ENCODE assay signal across 2 cellular contexts in the genomic region with DNA sequence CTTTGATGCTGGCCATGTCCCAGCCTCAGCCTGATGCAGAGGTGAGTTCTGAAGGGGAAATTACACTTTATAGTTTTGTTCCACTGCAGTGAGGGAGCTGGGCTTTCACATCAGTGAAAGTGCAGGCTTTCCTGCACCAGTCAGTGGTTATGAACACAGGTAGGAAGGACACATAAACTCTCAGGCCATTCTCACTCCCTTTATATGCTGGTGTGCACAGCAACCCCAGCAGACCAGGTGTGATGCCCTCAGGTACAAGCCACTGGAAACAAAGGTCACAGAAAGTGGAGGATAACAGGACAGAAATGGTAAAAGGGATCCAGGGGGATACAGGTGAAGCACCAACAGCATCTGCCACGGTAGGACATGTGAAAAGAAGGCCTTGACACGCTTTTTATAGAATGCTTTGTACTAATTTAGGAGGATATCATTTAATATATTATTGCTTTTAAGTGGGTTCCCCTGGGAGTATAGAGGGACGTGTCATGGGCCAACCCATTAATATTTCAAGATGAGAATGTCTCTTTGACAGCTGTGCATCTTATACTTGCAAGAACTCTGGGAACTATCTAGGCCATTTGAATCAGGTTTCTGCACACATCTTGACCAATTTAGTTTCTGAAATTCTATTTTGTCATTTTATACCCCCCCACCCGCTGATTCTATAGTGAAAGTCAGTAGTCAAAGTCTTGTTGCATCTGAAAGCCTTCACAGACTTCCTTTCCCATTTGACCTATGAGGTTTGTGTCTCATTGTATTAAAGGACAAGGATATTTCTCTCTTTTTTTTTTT.
TF ChIP-seq lines count a peak whose summit lies in the region.

No MANE protein-coding gene starts in this region.

TF ChIP-seq in GM12878, 131 proteins besides CTCF, POLR2A, EP300 and RAD21 (continues in another document):
- TF ChIP-seq RFX5 (IDR thresholded peaks at IDR 0.05; ENCODE audit: low read depth, low read length) = no peak
- no peak for TF ChIP-seq POLR2AphosphoS2 (IDR thresholded peaks at IDR 0.05; ENCODE audit: low read depth, low read length)
- TF ChIP-seq TCF12 (IDR thresholded peaks at IDR 0.05; ENCODE audit: low read depth, low read length) = peak; percentile 40; the same call in 1 of the 2 replicates
- 0 out of 3 replicates have a peak, but pooled peaks have one; percentile 29 for TF ChIP-seq POU2F2 (IDR thresholded peaks at IDR 0.05; ENCODE audit: borderline replicate concordance, low read depth, low read length)
- no peak for TF ChIP-seq SUZ12 (IDR thresholded peaks at IDR 0.05; ENCODE audit: unreplicated experiment)
- no peak for TF ChIP-seq YY1 (IDR thresholded peaks at IDR 0.05; ENCODE audit: low read depth, low read length)
- TF ChIP-seq, protein P1, sequence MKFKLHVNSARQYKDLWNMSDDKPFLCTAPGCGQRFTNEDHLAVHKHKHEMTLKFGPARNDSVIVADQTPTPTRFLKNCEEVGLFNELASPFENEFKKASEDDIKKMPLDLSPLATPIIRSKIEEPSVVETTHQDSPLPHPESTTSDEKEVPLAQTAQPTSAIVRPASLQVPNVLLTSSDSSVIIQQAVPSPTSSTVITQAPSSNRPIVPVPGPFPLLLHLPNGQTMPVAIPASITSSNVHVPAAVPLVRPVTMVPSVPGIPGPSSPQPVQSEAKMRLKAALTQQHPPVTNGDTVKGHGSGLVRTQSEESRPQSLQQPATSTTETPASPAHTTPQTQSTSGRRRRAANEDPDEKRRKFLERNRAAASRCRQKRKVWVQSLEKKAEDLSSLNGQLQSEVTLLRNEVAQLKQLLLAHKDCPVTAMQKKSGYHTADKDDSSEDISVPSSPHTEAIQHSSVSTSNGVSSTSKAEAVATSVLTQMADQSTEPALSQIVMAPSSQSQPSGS (IDR thresholded peaks at IDR 0.05; ENCODE audit: low read length) = peak; percentile 69
- TF ChIP-seq SREBF2 (IDR thresholded peaks at IDR 0.05; ENCODE audit: low read length) = no peak
- TF ChIP-seq MTA3 (IDR thresholded peaks at IDR 0.05; ENCODE audit: borderline replicate concordance, low read length) = peak; percentile 90; the same call in 1 of the 2 replicates
- no peak for TF ChIP-seq SP1 (IDR thresholded peaks at IDR 0.05; ENCODE audit: low read depth, low read length)
- TF ChIP-seq, protein P2, sequence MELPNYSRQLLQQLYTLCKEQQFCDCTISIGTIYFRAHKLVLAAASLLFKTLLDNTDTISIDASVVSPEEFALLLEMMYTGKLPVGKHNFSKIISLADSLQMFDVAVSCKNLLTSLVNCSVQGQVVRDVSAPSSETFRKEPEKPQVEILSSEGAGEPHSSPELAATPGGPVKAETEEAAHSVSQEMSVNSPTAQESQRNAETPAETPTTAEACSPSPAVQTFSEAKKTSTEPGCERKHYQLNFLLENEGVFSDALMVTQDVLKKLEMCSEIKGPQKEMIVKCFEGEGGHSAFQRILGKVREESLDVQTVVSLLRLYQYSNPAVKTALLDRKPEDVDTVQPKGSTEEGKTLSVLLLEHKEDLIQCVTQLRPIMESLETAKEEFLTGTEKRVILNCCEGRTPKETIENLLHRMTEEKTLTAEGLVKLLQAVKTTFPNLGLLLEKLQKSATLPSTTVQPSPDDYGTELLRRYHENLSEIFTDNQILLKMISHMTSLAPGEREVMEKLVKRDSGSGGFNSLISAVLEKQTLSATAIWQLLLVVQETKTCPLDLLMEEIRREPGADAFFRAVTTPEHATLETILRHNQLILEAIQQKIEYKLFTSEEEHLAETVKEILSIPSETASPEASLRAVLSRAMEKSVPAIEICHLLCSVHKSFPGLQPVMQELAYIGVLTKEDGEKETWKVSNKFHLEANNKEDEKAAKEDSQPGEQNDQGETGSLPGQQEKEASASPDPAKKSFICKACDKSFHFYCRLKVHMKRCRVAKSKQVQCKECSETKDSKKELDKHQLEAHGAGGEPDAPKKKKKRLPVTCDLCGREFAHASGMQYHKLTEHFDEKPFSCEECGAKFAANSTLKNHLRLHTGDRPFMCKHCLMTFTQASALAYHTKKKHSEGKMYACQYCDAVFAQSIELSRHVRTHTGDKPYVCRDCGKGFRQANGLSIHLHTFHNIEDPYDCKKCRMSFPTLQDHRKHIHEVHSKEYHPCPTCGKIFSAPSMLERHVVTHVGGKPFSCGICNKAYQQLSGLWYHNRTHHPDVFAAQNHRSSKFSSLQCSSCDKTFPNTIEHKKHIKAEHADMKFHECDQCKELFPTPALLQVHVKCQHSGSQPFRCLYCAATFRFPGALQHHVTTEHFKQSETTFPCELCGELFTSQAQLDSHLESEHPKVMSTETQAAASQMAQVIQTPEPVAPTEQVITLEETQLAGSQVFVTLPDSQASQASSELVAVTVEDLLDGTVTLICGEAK (IDR thresholded peaks at IDR 0.05; ENCODE audit: borderline replicate concordance) = no peak
- TF ChIP-seq, protein P3, sequence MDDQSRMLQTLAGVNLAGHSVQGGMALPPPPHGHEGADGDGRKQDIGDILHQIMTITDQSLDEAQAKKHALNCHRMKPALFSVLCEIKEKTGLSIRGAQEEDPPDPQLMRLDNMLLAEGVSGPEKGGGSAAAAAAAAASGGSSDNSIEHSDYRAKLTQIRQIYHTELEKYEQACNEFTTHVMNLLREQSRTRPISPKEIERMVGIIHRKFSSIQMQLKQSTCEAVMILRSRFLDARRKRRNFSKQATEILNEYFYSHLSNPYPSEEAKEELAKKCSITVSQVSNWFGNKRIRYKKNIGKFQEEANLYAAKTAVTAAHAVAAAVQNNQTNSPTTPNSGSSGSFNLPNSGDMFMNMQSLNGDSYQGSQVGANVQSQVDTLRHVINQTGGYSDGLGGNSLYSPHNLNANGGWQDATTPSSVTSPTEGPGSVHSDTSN (IDR thresholded peaks at IDR 0.05; ENCODE audit: insufficient replicate concordance, low read depth, low read length) = no peak
- TF ChIP-seq, protein P4, sequence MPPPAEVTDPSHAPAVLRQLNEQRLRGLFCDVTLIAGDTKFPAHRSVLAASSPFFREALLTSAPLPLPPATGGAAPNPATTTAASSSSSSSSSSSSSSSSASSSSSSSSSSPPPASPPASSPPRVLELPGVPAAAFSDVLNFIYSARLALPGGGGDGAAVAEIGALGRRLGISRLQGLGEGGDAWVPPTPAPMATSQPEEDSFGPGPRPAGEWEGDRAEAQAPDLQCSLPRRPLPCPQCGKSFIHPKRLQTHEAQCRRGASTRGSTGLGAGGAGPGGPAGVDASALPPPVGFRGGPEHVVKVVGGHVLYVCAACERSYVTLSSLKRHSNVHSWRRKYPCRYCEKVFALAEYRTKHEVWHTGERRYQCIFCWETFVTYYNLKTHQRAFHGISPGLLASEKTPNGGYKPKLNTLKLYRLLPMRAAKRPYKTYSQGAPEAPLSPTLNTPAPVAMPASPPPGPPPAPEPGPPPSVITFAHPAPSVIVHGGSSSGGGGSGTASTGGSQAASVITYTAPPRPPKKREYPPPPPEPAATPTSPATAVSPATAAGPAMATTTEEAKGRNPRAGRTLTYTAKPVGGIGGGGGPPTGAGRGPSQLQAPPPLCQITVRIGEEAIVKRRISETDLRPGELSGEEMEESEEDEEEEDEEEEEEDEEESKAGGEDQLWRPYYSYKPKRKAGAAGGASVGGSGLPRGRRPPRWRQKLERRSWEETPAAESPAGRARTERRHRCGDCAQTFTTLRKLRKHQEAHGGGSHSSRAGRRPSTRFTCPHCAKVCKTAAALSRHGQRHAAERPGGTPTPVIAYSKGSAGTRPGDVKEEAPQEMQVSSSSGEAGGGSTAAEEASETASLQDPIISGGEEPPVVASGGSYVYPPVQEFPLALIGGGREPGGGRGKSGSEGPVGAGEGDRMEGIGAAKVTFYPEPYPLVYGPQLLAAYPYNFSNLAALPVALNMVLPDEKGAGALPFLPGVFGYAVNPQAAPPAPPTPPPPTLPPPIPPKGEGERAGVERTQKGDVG (CRISPR knock-in tag; IDR thresholded peaks at IDR 0.05) = no peak
- TF ChIP-seq MEF2B (IDR thresholded peaks at IDR 0.05; ENCODE audit: partially characterized antibody, poor library complexity, severe bottlenecking) = peak; percentile 95

TF ChIP-seq in WTC11, 78 proteins besides CTCF, POLR2A, EP300 and RAD21:
- no peak for TF ChIP-seq ZNF671 (CRISPR knock-in tag; IDR thresholded peaks at IDR 0.05)
- no peak for TF ChIP-seq JUN (CRISPR knock-in tag; IDR thresholded peaks at IDR 0.05)
- no peak for TF ChIP-seq ZNF219 (CRISPR knock-in tag; IDR thresholded peaks at IDR 0.05; ENCODE audit: borderline replicate concordance)
- TF ChIP-seq TEAD1 (CRISPR knock-in tag; IDR thresholded peaks at IDR 0.05) = no peak
- TF ChIP-seq, protein P5, sequence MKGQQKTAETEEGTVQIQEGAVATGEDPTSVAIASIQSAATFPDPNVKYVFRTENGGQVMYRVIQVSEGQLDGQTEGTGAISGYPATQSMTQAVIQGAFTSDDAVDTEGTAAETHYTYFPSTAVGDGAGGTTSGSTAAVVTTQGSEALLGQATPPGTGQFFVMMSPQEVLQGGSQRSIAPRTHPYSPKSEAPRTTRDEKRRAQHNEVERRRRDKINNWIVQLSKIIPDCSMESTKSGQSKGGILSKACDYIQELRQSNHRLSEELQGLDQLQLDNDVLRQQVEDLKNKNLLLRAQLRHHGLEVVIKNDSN (CRISPR knock-in tag; IDR thresholded peaks at IDR 0.05) = no peak
- no peak for TF ChIP-seq HMGA2 (CRISPR knock-in tag; IDR thresholded peaks at IDR 0.05)
- TF ChIP-seq SP1 (CRISPR knock-in tag; conservative IDR thresholded peaks at IDR 0.05) = no peak
- no peak for TF ChIP-seq ZNF317 (CRISPR knock-in tag; IDR thresholded peaks at IDR 0.05; ENCODE audit: borderline replicate concordance, low read depth)
- no peak for TF ChIP-seq SOX15 (CRISPR knock-in tag; IDR thresholded peaks at IDR 0.05)
- TF ChIP-seq, protein P6, sequence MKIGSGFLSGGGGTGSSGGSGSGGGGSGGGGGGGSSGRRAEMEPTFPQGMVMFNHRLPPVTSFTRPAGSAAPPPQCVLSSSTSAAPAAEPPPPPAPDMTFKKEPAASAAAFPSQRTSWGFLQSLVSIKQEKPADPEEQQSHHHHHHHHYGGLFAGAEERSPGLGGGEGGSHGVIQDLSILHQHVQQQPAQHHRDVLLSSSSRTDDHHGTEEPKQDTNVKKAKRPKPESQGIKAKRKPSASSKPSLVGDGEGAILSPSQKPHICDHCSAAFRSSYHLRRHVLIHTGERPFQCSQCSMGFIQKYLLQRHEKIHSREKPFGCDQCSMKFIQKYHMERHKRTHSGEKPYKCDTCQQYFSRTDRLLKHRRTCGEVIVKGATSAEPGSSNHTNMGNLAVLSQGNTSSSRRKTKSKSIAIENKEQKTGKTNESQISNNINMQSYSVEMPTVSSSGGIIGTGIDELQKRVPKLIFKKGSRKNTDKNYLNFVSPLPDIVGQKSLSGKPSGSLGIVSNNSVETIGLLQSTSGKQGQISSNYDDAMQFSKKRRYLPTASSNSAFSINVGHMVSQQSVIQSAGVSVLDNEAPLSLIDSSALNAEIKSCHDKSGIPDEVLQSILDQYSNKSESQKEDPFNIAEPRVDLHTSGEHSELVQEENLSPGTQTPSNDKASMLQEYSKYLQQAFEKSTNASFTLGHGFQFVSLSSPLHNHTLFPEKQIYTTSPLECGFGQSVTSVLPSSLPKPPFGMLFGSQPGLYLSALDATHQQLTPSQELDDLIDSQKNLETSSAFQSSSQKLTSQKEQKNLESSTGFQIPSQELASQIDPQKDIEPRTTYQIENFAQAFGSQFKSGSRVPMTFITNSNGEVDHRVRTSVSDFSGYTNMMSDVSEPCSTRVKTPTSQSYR (CRISPR knock-in tag; IDR thresholded peaks at IDR 0.05) = no peak
- TF ChIP-seq, protein P7, sequence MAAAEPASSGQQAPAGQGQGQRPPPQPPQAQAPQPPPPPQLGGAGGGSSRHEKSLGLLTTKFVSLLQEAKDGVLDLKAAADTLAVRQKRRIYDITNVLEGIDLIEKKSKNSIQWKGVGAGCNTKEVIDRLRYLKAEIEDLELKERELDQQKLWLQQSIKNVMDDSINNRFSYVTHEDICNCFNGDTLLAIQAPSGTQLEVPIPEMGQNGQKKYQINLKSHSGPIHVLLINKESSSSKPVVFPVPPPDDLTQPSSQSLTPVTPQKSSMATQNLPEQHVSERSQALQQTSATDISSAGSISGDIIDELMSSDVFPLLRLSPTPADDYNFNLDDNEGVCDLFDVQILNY (CRISPR knock-in tag; IDR thresholded peaks at IDR 0.05) = no peak
- no peak for TF ChIP-seq TEAD4 (CRISPR knock-in tag; IDR thresholded peaks at IDR 0.05)
- TF ChIP-seq, protein P8, sequence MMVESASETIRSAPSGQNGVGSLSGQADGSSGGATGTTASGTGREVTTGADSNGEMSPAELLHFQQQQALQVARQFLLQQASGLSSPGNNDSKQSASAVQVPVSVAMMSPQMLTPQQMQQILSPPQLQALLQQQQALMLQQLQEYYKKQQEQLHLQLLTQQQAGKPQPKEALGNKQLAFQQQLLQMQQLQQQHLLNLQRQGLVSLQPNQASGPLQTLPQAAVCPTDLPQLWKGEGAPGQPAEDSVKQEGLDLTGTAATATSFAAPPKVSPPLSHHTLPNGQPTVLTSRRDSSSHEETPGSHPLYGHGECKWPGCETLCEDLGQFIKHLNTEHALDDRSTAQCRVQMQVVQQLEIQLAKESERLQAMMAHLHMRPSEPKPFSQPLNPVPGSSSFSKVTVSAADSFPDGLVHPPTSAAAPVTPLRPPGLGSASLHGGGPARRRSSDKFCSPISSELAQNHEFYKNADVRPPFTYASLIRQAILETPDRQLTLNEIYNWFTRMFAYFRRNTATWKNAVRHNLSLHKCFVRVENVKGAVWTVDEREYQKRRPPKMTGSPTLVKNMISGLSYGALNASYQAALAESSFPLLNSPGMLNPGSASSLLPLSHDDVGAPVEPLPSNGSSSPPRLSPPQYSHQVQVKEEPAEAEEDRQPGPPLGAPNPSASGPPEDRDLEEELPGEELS (CRISPR knock-in tag; IDR thresholded peaks at IDR 0.05) = no peak
- no peak for TF ChIP-seq NFYB (CRISPR knock-in tag; conservative IDR thresholded peaks at IDR 0.05; ENCODE audit: low read depth)
- TF ChIP-seq RORB (CRISPR knock-in tag; IDR thresholded peaks at IDR 0.05) = no peak
- TF ChIP-seq ZNF423 (CRISPR knock-in tag; IDR thresholded peaks at IDR 0.05) = no peak
- TF ChIP-seq, protein P9, sequence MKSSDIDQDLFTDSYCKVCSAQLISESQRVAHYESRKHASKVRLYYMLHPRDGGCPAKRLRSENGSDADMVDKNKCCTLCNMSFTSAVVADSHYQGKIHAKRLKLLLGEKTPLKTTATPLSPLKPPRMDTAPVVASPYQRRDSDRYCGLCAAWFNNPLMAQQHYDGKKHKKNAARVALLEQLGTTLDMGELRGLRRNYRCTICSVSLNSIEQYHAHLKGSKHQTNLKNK (CRISPR knock-in tag; IDR thresholded peaks at IDR 0.05) = no peak
- TF ChIP-seq, protein P10, sequence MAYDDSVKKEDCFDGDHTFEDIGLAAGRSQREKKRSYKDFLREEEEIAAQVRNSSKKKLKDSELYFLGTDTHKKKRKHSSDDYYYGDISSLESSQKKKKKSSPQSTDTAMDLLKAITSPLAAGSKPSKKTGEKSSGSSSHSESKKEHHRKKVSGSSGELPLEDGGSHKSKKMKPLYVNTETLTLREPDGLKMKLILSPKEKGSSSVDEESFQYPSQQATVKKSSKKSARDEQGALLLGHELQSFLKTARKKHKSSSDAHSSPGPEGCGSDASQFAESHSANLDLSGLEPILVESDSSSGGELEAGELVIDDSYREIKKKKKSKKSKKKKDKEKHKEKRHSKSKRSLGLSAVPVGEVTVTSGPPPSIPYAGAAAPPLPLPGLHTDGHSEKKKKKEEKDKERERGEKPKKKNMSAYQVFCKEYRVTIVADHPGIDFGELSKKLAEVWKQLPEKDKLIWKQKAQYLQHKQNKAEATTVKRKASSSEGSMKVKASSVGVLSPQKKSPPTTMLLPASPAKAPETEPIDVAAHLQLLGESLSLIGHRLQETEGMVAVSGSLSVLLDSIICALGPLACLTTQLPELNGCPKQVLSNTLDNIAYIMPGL (CRISPR knock-in tag; IDR thresholded peaks at IDR 0.05) = no peak
- no peak for TF ChIP-seq ZNF396 (CRISPR knock-in tag; IDR thresholded peaks at IDR 0.05; ENCODE audit: borderline replicate concordance)
- no peak for TF ChIP-seq TP53 (CRISPR knock-in tag; IDR thresholded peaks at IDR 0.05)
TF ChIP-seq in WTC11: peak in this region for 0.
